Comparison of ENCODE assay signal across 8 cellular contexts in the genomic region with DNA sequence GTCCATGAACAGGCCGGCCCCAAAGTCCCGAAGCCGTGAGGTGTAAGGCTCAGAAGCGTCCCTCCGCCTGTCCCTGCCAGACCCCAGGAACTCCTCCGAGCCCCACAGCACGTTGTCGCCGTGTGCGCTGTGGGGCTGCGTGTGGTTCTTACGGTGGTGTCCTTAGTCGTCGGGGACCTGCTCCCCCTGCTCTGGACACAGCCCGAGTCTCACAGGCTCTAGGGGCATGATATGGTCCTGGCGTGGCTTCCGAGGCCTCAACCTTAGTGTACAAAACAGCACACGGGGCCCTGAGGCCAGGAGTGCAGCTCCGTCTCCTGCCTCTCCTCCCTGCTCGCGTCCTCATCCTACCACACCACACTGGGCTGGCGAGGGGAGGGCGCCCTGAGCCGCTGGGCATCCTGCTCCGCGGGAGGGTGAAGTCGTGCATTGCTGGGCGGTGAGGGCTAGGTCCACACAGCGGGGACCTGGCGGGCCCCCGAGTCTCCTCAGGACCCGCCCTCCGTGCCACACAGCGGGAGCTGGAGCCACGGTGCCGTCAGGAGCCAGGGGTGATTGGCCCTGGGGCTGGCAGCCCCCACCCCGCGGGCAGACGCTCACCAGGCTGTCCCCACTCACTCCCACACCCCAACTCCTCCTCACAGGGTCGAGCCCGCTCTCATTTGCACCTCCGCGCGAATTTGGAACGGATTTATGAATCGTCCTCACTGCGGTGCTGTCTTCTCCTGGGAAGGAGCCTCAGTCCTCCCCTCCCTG. TPM values are rescaled to one million over a fixed set of nuclear protein-coding genes. Genes with fewer than 3 reads are reported as not detected.
A peak's percentile ranks its signal among the peaks of the same experiment; 100 is the strongest.
DNase-seq lines count a peak whose midpoint lies in the region; ATAC-seq and TF ChIP-seq lines count a peak whose summit lies in the region.

No MANE protein-coding gene starts in this region.

- H3K4me2 ChIP-seq in OCI-LY7 (ENCODE audit: low read length): peak overlapping the region; percentile 73

- ATAC-seq in HG02885 (IDR thresholded peaks at IDR 0.05; ENCODE audit: poor library complexity, unreplicated experiment): no peak

- H3K4me3 ChIP-seq in GM12864 (ENCODE audit: low read depth, low read length): peak overlapping the region; percentile 61
- peak overlapping the region; percentile 68 for H3K4me3 ChIP-seq in OCI-LY7 (ENCODE audit: low read depth, low read length, poor library complexity, severe bottlenecking)

- peaks cover 18% of the 10 kb centered on the region for H3K4me1 Mint-ChIP-seq in progenitor cell of endocrine pancreas (ENCODE audit: low read depth)

- no peaks in the 10 kb centered on the region for H3K36me3 Mint-ChIP-seq in progenitor cell of endocrine pancreas (ENCODE audit: insufficient read depth)

- no peak for TF ChIP-seq CTCF in GM12864 (IDR thresholded peaks at IDR 0.05; ENCODE audit: low read depth, low read length, missing control alignments)
- no peak for TF ChIP-seq CTCF in OCI-LY7 (conservative IDR thresholded peaks at IDR 0.05; ENCODE audit: low read length)
- no peak for TF ChIP-seq CTCF in progenitor cell of endocrine pancreas (IDR thresholded peaks at IDR 0.05; ENCODE audit: unreplicated experiment)

- H3K9me3 ChIP-seq in OCI-LY7 (ENCODE audit: low read length): no peaks in the 10 kb centered on the region

- no TSS peak for BruUV-seq in OCI-LY7 (replicated peaks; lab: Mats Ljungman, UMichigan)

- H3K27me3 Mint-ChIP-seq in progenitor cell of endocrine pancreas: peaks cover 3% of the 10 kb centered on the region

- DNase-seq in GM12864 (ENCODE audit: low read depth) (no peak), OCI-LY7 (ENCODE audit: low spot score) (peak; percentile 19), erythroblast (lab: John Stamatoyannopoulos, UW) (peak; percentile 45 to 59), progenitor cell of endocrine pancreas (ENCODE audit: low spot score, unreplicated experiment) (no peak), GF-D8 (lab: John Stamatoyannopoulos, UW) (no peak), AG08396 (ENCODE audit: low spot score) (no peak)
- DNase-seq in activated effector memory CD4-positive, alpha-beta T cell treated with anti-CD3 and anti-CD28 coated beads, Interleukin-2, amount 50 U/mL, for 16 hours: no peak

- no peak for TF ChIP-seq POLR2A in erythroblast (IDR thresholded peaks at IDR 0.05; ENCODE audit: low read length)

- no peaks in the 10 kb centered on the region for H4K20me1 ChIP-seq in OCI-LY7 (ENCODE audit: insufficient read depth, low read length)

- peaks cover 34% of the 10 kb centered on the region for H3K4me1 ChIP-seq in OCI-LY7 (ENCODE audit: insufficient read depth, low read length, poor library complexity, severe bottlenecking)

- CTCF ChIA-PET in OCI-LY7 (lab: Charles Lee; ENCODE audit: unreplicated experiment): interaction anchor here (1.0 kb wide), 1 partner anchor 59 kb away, joined by 4 read pairs; no protein-coding TSS in a partner anchor

- H3K79me2 ChIP-seq in OCI-LY7 (ENCODE audit: insufficient read depth, low read depth, low read length): peaks cover 35% of the 10 kb centered on the region

- peaks cover 9% of the 10 kb centered on the region; the same call in 1 of the 2 replicates for H3K36me3 ChIP-seq in OCI-LY7 (ENCODE audit: insufficient read depth, low read length)

- H3K9me2 ChIP-seq in OCI-LY7 (ENCODE audit: insufficient read depth, low read length): no peaks in the 10 kb centered on the region

- intact Hi-C loops in OCI-LY7 (cut with micrococcal nuclease; ENCODE audit: unreplicated experiment): no loop called here

- H3K27ac ChIP-seq in OCI-LY7 (ENCODE audit: low read depth, low read length, poor library complexity, severe bottlenecking): no peak overlapping the region

- peak overlapping the region; percentile 18; the same call in 1 of the 2 replicates for H2AFZ ChIP-seq in OCI-LY7 (ENCODE audit: low read length)

- POLR2A ChIA-PET in OCI-LY7 (lab: Charles Lee): interaction anchor here (0.7 to 1.7 kb wide), 3 partner anchors 11 to 15 kb away, joined by 3 to 5 read pairs (median 4); partner anchors contain the start of gene SIRT7

- H3K9me3 Mint-ChIP-seq in progenitor cell of endocrine pancreas (ENCODE audit: low read depth): no peaks in the 10 kb centered on the region

- peak overlapping the region; percentile 60 for H3K4me3 Mint-ChIP-seq in progenitor cell of endocrine pancreas (ENCODE audit: low read depth)

- no peak overlapping the region for H3K27ac Mint-ChIP-seq in progenitor cell of endocrine pancreas

RNA-seq across cellular contexts. Expression of gene MAFG, which starts 1.1 kb away (rescaled TPM):
- total RNA-seq in OCI-LY7 (2014; rRNA removed; shearing (Covaris generic)): 16.9 and 22.7 TPM in 2 replicates
- 30.1 and 33.6 TPM in 2 replicates for total RNA-seq in OCI-LY7 (2022)
- total RNA-seq in progenitor cell of endocrine pancreas: 29.5 and 30.2 TPM in 2 replicates

RNA-seq across cellular contexts. Expression of gene PYCR1, which starts 8.4 kb away (rescaled TPM):
- 211 and 239 TPM in 2 replicates for total RNA-seq in OCI-LY7 (2014; rRNA removed; shearing (Covaris generic))
- total RNA-seq in OCI-LY7 (2022): 165 and 173 TPM in 2 replicates
- 65.0 and 65.6 TPM in 2 replicates for total RNA-seq in progenitor cell of endocrine pancreas

RNA-seq across cellular contexts. Expression of gene SIRT7, which starts 10.7 kb away (rescaled TPM):
- 43.3 and 49.1 TPM in 2 replicates for total RNA-seq in OCI-LY7 (2014; rRNA removed; shearing (Covaris generic))
- total RNA-seq in OCI-LY7 (2022): 57.6 and 69.3 TPM in 2 replicates
- total RNA-seq in progenitor cell of endocrine pancreas: 32.4 and 34.0 TPM in 2 replicates

RNA-seq across cellular contexts. Expression of gene PCYT2, which starts 17.5 kb away (rescaled TPM):
- 70.1 and 70.4 TPM in 2 replicates for total RNA-seq in OCI-LY7 (2014; rRNA removed; shearing (Covaris generic))
- total RNA-seq in OCI-LY7 (2022) (104 and 108 TPM in 2 replicates), progenitor cell of endocrine pancreas (93.2 and 95.2 TPM in 2 replicates)

RNA-seq across cellular contexts. Expression of gene MYADML2, which starts 18.4 kb away (rescaled TPM):
- 0.19 TPM in 1 of 2 replicates, not detected in the other for total RNA-seq in OCI-LY7 (2014; rRNA removed; shearing (Covaris generic))
- total RNA-seq in OCI-LY7 (2022) (not detected in 2 replicates), progenitor cell of endocrine pancreas (not detected in 2 replicates)

Comparison
In these comparisons a context has a peak if more than half of its experiments do, and no peak if none do; other contexts are left out.
1. DNase-seq: peak in OCI-LY7 (single experiment) and erythroblast (2 of 2); none in GM12864 (single experiment), progenitor cell of endocrine pancreas (single experiment), GF-D8 (single experiment), activated effector memory CD4-positive, alpha-beta T cell treated with anti-CD3 and anti-CD28 coated beads, Interleukin-2, amount 50 U/mL, for 16 hours (single experiment) and AG08396 (single experiment).